8 cellular contexts compared by ENCODE assay signal in the genomic region with DNA sequence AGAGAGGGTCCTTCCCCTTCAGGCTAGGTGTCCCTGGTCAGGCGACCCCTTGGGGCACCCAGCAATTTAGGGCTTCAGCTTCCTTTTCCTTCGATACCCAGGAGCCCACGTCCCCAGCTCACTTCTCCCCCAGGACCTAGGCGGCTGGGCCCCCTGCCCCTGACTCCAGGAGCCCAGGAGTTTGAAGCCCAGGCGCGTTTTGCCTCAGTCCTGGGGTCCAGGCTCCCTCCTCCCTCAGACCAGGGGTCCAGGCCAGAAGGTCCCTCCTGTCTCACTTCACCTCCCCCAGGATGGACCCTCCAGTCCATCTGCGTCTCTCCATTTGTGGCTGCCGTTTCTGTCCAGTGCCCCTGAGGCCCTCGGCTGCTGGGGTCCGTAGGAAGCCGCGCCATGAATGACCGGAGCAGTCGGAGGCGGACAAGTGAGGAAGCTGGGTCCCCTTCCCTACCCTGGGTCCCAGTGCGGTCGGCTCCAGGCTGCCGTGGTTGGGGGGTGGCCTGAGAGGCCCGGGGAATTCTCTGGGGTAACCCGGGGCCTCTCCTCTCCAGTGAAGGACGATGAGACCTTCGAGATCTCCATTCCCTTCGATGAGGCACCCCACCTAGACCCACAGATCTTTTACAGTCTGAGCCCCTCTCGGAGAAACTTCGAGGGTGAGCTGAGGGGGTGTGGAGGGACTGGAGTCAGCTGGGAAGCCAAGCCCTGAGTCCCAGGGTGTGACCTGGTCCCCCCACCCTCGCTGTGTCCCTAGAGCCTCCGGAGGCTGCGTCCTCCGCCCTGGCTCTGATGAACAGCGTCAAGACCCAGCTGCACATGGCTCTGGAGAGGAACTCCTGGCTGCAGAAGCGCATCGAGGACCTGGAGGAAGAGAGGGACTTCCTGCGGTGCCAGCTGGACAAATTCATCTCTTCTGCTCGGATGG. TPM values are rescaled to one million over a fixed set of nuclear protein-coding genes. Genes with fewer than 3 reads are reported as not detected.
DNase-seq lines count a peak whose midpoint lies in the region; ATAC-seq, FAIRE-seq and TF ChIP-seq lines count a peak whose summit lies in the region.

No MANE protein-coding gene starts in this region.

- H3K4me3 ChIP-seq in K562 = peak overlapping the region; percentile 68
- H3K4me3 ChIP-seq in lower lobe of right lung = peak overlapping the region; percentile 90
- H3K4me3 ChIP-seq in tibial nerve = peak overlapping the region; percentile 63 to 92 (median 68)

- no peak for DNase-seq in activated T-cell treated with anti-CD3 and anti-CD28 coated beads, Interleukin-2, amount 50 U/mL, for 72 hours
- no peak for DNase-seq in activated T-cell treated with anti-CD3 and anti-CD28 coated beads, Interleukin-2, amount 50 U/mL, for 48 hours
- peak in 2 of 4 experiments; percentile 21 to 52 for DNase-seq in K562 (ENCODE audit: extremely low read depth in 1 of 4, low spot score in 3 of 4)
- DNase-seq in lower lobe of right lung = no peak
- no peak for DNase-seq in tibial nerve (ENCODE audit: low spot score in 2 of 2)
- DNase-seq in HCEC 1CT = no peak
- no peak for DNase-seq in NCI-H748 treated with DMSO at 0.1 percent for 48 hours (lab: John Stamatoyannopoulos, UW)
- no peak for DNase-seq in effector CD4-positive, alpha-beta T cell

- no peaks in the 10 kb centered on the region for H3K9me3 Mint-ChIP-seq in activated T-cell treated with anti-CD3 and anti-CD28 coated beads, Interleukin-2, amount 50 U/mL, for 72 hours

- H3K27ac ChIP-seq in K562 (ENCODE audit: extremely low read depth, low read depth, low read length) (peak overlapping the region; percentile 90), lower lobe of right lung (peak overlapping the region; percentile 84), tibial nerve (peak overlapping the region; percentile 80 to 93 (median 88))

- no peak for ATAC-seq in activated T-cell treated with anti-CD3 and anti-CD28 coated beads, Interleukin-2, amount 50 U/mL, for 72 hours (replicated peaks in 1 of 2)
- ATAC-seq in K562 = peak; percentile 3
- no peak for ATAC-seq in lower lobe of right lung

- H3K27ac Mint-ChIP-seq in activated T-cell treated with anti-CD3 and anti-CD28 coated beads, Interleukin-2, amount 50 U/mL, for 72 hours = peak overlapping the region; percentile 80

- peaks cover 66% of the 10 kb centered on the region for H3K4me1 Mint-ChIP-seq in activated T-cell treated with anti-CD3 and anti-CD28 coated beads, Interleukin-2, amount 50 U/mL, for 72 hours (ENCODE audit: low read depth)

- H3K27me3 Mint-ChIP-seq in activated T-cell treated with anti-CD3 and anti-CD28 coated beads, Interleukin-2, amount 50 U/mL, for 72 hours (ENCODE audit: low read depth) = no peaks in the 10 kb centered on the region

- peaks cover 49% of the 10 kb centered on the region for H3K79me2 ChIP-seq in K562 (ENCODE audit: control insufficient read depth, insufficient read depth, low read length)

- TF ChIP-seq EP300 in K562 (IDR thresholded peaks at IDR 0.05; ENCODE audit: low read length) (no peak), tibial nerve (IDR thresholded peaks at IDR 0.05) (no peak)

- BruUV-seq in K562 (replicated peaks; lab: Mats Ljungman, UMichigan) = no TSS peak

- H3K9me1 ChIP-seq in K562 (ENCODE audit: control insufficient read depth, insufficient read depth, low read length) = no peaks in the 10 kb centered on the region

- H3K36me3 ChIP-seq in K562 (ENCODE audit: control insufficient read depth, insufficient read depth, low read length) (peaks cover 48% of the 10 kb centered on the region; the same call in 2 of the 3 replicates), lower lobe of right lung (peaks cover 18% of the 10 kb centered on the region), tibial nerve (peaks cover 0 to 41% (median 0%) of the 10 kb centered on the region in 3 donors)

- no peaks in the 10 kb centered on the region for H4K20me1 ChIP-seq in K562 (replicated peaks; ENCODE audit: control insufficient read depth, insufficient read depth, low read length)

- 27% methylated on average over 23 of the region's 34 CpGs for WGBS in K562 (ENCODE audit: insufficient coverage, low coverage, missing lambda C conversion rate)
- 32 to 33% methylated on average over 32 to 34 of the region's 34 CpGs for WGBS in tibial nerve, 2 donors

- H3K4me2 ChIP-seq in K562 (ENCODE audit: insufficient read depth, low read length) = peak overlapping the region; percentile 90

- no peaks in the 10 kb centered on the region for H3K27me3 ChIP-seq in K562 (ENCODE audit: control insufficient read depth in 2 of 2, insufficient read depth in 2 of 2, low read length in 2 of 2)
- H3K27me3 ChIP-seq in lower lobe of right lung (ENCODE audit: low read depth) = no peaks in the 10 kb centered on the region
- H3K27me3 ChIP-seq in tibial nerve = no peaks in the 10 kb centered on the region

- in situ Hi-C loops in K562 (cut with MboI) = loop anchor here (25.0 kb wide), 2 partner anchors 512 to 663 kb away; a partner anchor contains a TSS

- intact Hi-C loops in K562 (cut with micrococcal nuclease) = no loop called here
- intact Hi-C loops in lower lobe of right lung (cut with DNase I) = no loop called here

- TF ChIP-seq RAD21 in K562 (CRISPR knock-in tag; conservative IDR thresholded peaks at IDR 0.05 in 1 of 2, IDR thresholded peaks at IDR 0.05 in 1 of 2) = no peak

- no peak for TF ChIP-seq CTCF in K562 (IDR thresholded peaks at IDR 0.05 in 2 of 3, conservative IDR thresholded peaks at IDR 0.05 in 1 of 3; ENCODE audit: insufficient read depth in 2 of 3, low read depth in 1 of 3, low read length in 3 of 3)
- no peak for TF ChIP-seq CTCF in lower lobe of right lung (IDR thresholded peaks at IDR 0.05)
- TF ChIP-seq CTCF in tibial nerve (IDR thresholded peaks at IDR 0.05) = no peak

- H3K36me3 Mint-ChIP-seq in activated T-cell treated with anti-CD3 and anti-CD28 coated beads, Interleukin-2, amount 50 U/mL, for 72 hours (ENCODE audit: insufficient read depth in 2 of 2) = peaks cover 0 to 11% of the 10 kb centered on the region in 2 donors

- POLR2A ChIA-PET in K562 (lab: Yijun Ruan, JAX) = interaction anchor here (0.6 to 1.8 kb wide), 6 partner anchors 11 to 611 kb away, joined by 3 to 7 read pairs (median 4); no protein-coding TSS in a partner anchor

- peak overlapping the region; percentile 95 for H2AFZ ChIP-seq in K562 (ENCODE audit: low read depth, low read length)

- TF ChIP-seq POLR2A in K562 (conservative IDR thresholded peaks at IDR 0.05) = no peak
- no peak for TF ChIP-seq POLR2A in tibial nerve (IDR thresholded peaks at IDR 0.05)

- peak overlapping the region; percentile 89 to 98 for H3K9ac ChIP-seq in K562 (ENCODE audit: insufficient read depth in 1 of 2, low read depth in 2 of 2, low read length in 2 of 2)

- H3K4me1 ChIP-seq in K562 (replicated peaks in 1 of 2; ENCODE audit: control insufficient read depth in 2 of 2, insufficient read depth in 2 of 2, low read length in 2 of 2) = peaks cover 22 to 80% of the 10 kb centered on the region in 2 experiments; a peak in 4 of 5 replicates
- peaks cover 41% of the 10 kb centered on the region for H3K4me1 ChIP-seq in lower lobe of right lung
- H3K4me1 ChIP-seq in tibial nerve = peaks cover 0 to 63% (median 26%) of the 10 kb centered on the region in 4 donors

- peak; percentile 62 for FAIRE-seq in K562 (lab: Jason Lieb, UNC)

- H3K4me3 Mint-ChIP-seq in activated T-cell treated with anti-CD3 and anti-CD28 coated beads, Interleukin-2, amount 50 U/mL, for 72 hours = peak overlapping the region; percentile 78 to 92

- CTCF ChIA-PET in K562 (lab: Yijun Ruan, JAX; ENCODE audit: low intra/inter-chr PET ratio) = no interaction called here

- H3K9me3 ChIP-seq in K562 (replicated peaks; ENCODE audit: control insufficient read depth, insufficient read depth, low read depth, low read length) (no peaks in the 10 kb centered on the region), lower lobe of right lung (no peaks in the 10 kb centered on the region), tibial nerve (no peaks in the 10 kb centered on the region)

RNA-seq across cellular contexts. Expression of a gene that starts 0.9 kb away (rescaled TPM):
- 10 to 100 TPM; 13.8 to 21.7 TPM for total RNA-seq in activated T-cell treated with anti-CD3 and anti-CD28 coated beads, Interleukin-2, amount 50 U/mL, for 72 hours
- 5.5 and 16.0 TPM in 2 replicates for total RNA-seq in K562 (2011; cell fraction: chromatin; rRNA removed; ENCODE audit: low replicate concordance)
- 17.5 and 18.3 TPM in 2 replicates for total RNA-seq in K562 (2011; cell fraction: nucleolus; rRNA removed)
- 8.7 and 12.1 TPM in 2 replicates for total RNA-seq in K562 (2011; cell fraction: nucleoplasm; rRNA removed)
- total RNA-seq in K562 (2014; rRNA removed) = 17.8 and 21.9 TPM in 2 replicates
- 4.2 and 7.0 TPM in 2 replicates for total RNA-seq in K562 (2014; rRNA removed; fragmentation: Illumina TruSeq; extraction: Trizol)
- total RNA-seq in K562 (2015; rRNA removed; fragmentation: Illumina TruSeq; extraction: Trizol) = 12.2 and 14.3 TPM in 2 replicates
- total RNA-seq in K562 (2021) = 27.5 and 28.2 TPM in 2 replicates
- 7.6 and 11.2 TPM in 2 replicates for polyA plus RNA-seq in K562 (2011; rRNA removed)
- 11.0 and 22.8 TPM in 2 replicates for polyA plus RNA-seq in K562 (2011; cell fraction: cytosol; rRNA removed)
- 16.4 and 27.9 TPM in 2 replicates for polyA plus RNA-seq in K562 (2011; cell fraction: nucleus; rRNA removed)
- 22.8 and 23.5 TPM in 2 replicates for polyA plus RNA-seq in K562 (2012)
- polyA plus RNA-seq in K562 (2014; fragmentation: Illumina TruSeq; extraction: Trizol) = 19.1 and 21.9 TPM in 2 replicates
- polyA plus RNA-seq in K562 (2014; fragmentation: Nextera tagmentation; extraction: Ambion mirVana) = under 1 TPM in 1 of 2 experiments, not detected in 1; 0.10 TPM
- polyA plus RNA-seq in K562 (2014; rRNA removed) = 24.1 and 25.9 TPM in 2 replicates
- 1.8 and 1.9 TPM in 2 replicates for polyA minus RNA-seq in K562 (2011; rRNA and poly(A)+ RNA removed)
- 7.2 and 12.6 TPM in 2 replicates for polyA minus RNA-seq in K562 (2011; cell fraction: cytosol; rRNA and poly(A)+ RNA removed)
- 5.3 and 6.4 TPM in 2 replicates for polyA minus RNA-seq in K562 (2011; cell fraction: nucleus; rRNA and poly(A)+ RNA removed)
- total RNA-seq in lower lobe of right lung = 11.6 TPM
- 10 to 100 TPM; 14.5 to 39.6 (median 16.1) TPM for total RNA-seq in tibial nerve

RNA-seq across cellular contexts. Expression of a gene that starts 5.5 kb away (rescaled TPM):
- total RNA-seq in activated T-cell treated with anti-CD3 and anti-CD28 coated beads, Interleukin-2, amount 50 U/mL, for 72 hours = 10 to 100 TPM; 43.1 to 50.7 TPM
- total RNA-seq in K562 (2011; cell fraction: chromatin; rRNA removed; ENCODE audit: low replicate concordance) = 8.2 and 21.8 TPM in 2 replicates
- 20.3 and 21.3 TPM in 2 replicates for total RNA-seq in K562 (2011; cell fraction: nucleolus; rRNA removed)
- 16.7 and 16.8 TPM in 2 replicates for total RNA-seq in K562 (2011; cell fraction: nucleoplasm; rRNA removed)
- 18.6 and 26.4 TPM in 2 replicates for total RNA-seq in K562 (2014; rRNA removed)
- total RNA-seq in K562 (2014; rRNA removed; fragmentation: Illumina TruSeq; extraction: Trizol) = 7.3 and 8.5 TPM in 2 replicates
- total RNA-seq in K562 (2015; rRNA removed; fragmentation: Illumina TruSeq; extraction: Trizol) = 8.6 and 11.0 TPM in 2 replicates
- total RNA-seq in K562 (2021) = 35.7 and 39.4 TPM in 2 replicates
- polyA plus RNA-seq in K562 (2011; rRNA removed) = 15.4 and 26.0 TPM in 2 replicates
- polyA plus RNA-seq in K562 (2011; cell fraction: cytosol; rRNA removed) = 30.9 and 47.7 TPM in 2 replicates
- polyA plus RNA-seq in K562 (2011; cell fraction: nucleus; rRNA removed) = 24.0 and 27.6 TPM in 2 replicates
- polyA plus RNA-seq in K562 (2012) = 19.0 and 47.4 TPM in 2 replicates
- 15.7 and 23.2 TPM in 2 replicates for polyA plus RNA-seq in K562 (2014; fragmentation: Illumina TruSeq; extraction: Trizol)
- polyA plus RNA-seq in K562 (2014; fragmentation: Nextera tagmentation; extraction: Ambion mirVana) = 1 to 10 TPM; 2.4 to 5.8 TPM
- polyA plus RNA-seq in K562 (2014; rRNA removed) = 23.2 and 24.0 TPM in 2 replicates
- polyA minus RNA-seq in K562 (2011; rRNA and poly(A)+ RNA removed) = 11.6 and 13.6 TPM in 2 replicates
- 15.3 and 31.1 TPM in 2 replicates for polyA minus RNA-seq in K562 (2011; cell fraction: cytosol; rRNA and poly(A)+ RNA removed)
- 4.4 and 6.6 TPM in 2 replicates for polyA minus RNA-seq in K562 (2011; cell fraction: nucleus; rRNA and poly(A)+ RNA removed)
- 22.7 TPM for total RNA-seq in lower lobe of right lung
- 10 to 100 TPM in 2 of 4 donors, 1 to 10 TPM in 2; 5.7 to 19.4 (median 8.8) TPM for total RNA-seq in tibial nerve

RNA-seq across cellular contexts. Expression of a gene that starts 5.9 kb away (rescaled TPM):
- 100 to 1,000 TPM; 128 to 137 TPM for total RNA-seq in activated T-cell treated with anti-CD3 and anti-CD28 coated beads, Interleukin-2, amount 50 U/mL, for 72 hours
- 193 and 483 TPM in 2 replicates for total RNA-seq in K562 (2011; cell fraction: chromatin; rRNA removed; ENCODE audit: low replicate concordance)
- 266 and 305 TPM in 2 replicates for total RNA-seq in K562 (2011; cell fraction: nucleolus; rRNA removed)
- 221 and 225 TPM in 2 replicates for total RNA-seq in K562 (2011; cell fraction: nucleoplasm; rRNA removed)
- total RNA-seq in K562 (2014; rRNA removed) (279 and 332 TPM in 2 replicates), K562 (2014; rRNA removed; fragmentation: Illumina TruSeq; extraction: Trizol) (36.8 and 58.9 TPM in 2 replicates), K562 (2015; rRNA removed; fragmentation: Illumina TruSeq; extraction: Trizol) (157 and 162 TPM in 2 replicates), K562 (2021) (304 and 321 TPM in 2 replicates), lower lobe of right lung (143 TPM), tibial nerve (100 to 1,000 TPM; 115 to 242 (median 141) TPM)
- polyA plus RNA-seq in K562 (2011; rRNA removed) (144 and 156 TPM in 2 replicates), K562 (2014; fragmentation: Illumina TruSeq; extraction: Trizol) (169 and 224 TPM in 2 replicates), K562 (2014; fragmentation: Nextera tagmentation; extraction: Ambion mirVana) (1 to 10 TPM; 3.0 to 4.4 TPM), K562 (2014; rRNA removed) (277 and 331 TPM in 2 replicates)
- polyA plus RNA-seq in K562 (2011; cell fraction: cytosol; rRNA removed) = 175 and 315 TPM in 2 replicates
- 395 and 527 TPM in 2 replicates for polyA plus RNA-seq in K562 (2011; cell fraction: nucleus; rRNA removed)
- 223 and 263 TPM in 2 replicates for polyA plus RNA-seq in K562 (2012)
- polyA minus RNA-seq in K562 (2011; rRNA and poly(A)+ RNA removed) = 42.9 and 75.8 TPM in 2 replicates
- 113 and 128 TPM in 2 replicates for polyA minus RNA-seq in K562 (2011; cell fraction: cytosol; rRNA and poly(A)+ RNA removed)
- 91.7 and 99.0 TPM in 2 replicates for polyA minus RNA-seq in K562 (2011; cell fraction: nucleus; rRNA and poly(A)+ RNA removed)

RNA-seq across cellular contexts. Expression of a gene that starts 8.1 kb away (rescaled TPM):
- 10 to 100 TPM; 46.1 to 47.8 TPM for total RNA-seq in activated T-cell treated with anti-CD3 and anti-CD28 coated beads, Interleukin-2, amount 50 U/mL, for 72 hours
- 26.2 and 41.7 TPM in 2 replicates for total RNA-seq in K562 (2011; cell fraction: chromatin; rRNA removed; ENCODE audit: low replicate concordance)
- total RNA-seq in K562 (2011; cell fraction: nucleolus; rRNA removed) = 16.2 and 20.0 TPM in 2 replicates
- 33.4 and 56.4 TPM in 2 replicates for total RNA-seq in K562 (2011; cell fraction: nucleoplasm; rRNA removed)
- 13.9 and 24.4 TPM in 2 replicates for total RNA-seq in K562 (2014; rRNA removed)
- 5.2 and 5.7 TPM in 2 replicates for total RNA-seq in K562 (2014; rRNA removed; fragmentation: Illumina TruSeq; extraction: Trizol)
- 6.0 and 6.8 TPM in 2 replicates for total RNA-seq in K562 (2015; rRNA removed; fragmentation: Illumina TruSeq; extraction: Trizol)
- 38.0 and 47.4 TPM in 2 replicates for total RNA-seq in K562 (2021)
- 5.0 and 7.7 TPM in 2 replicates for polyA plus RNA-seq in K562 (2011; rRNA removed)
- 10.9 and 21.1 TPM in 2 replicates for polyA plus RNA-seq in K562 (2011; cell fraction: cytosol; rRNA removed)
- polyA plus RNA-seq in K562 (2011; cell fraction: nucleus; rRNA removed) = 39.9 and 68.6 TPM in 2 replicates
- polyA plus RNA-seq in K562 (2012) = 41.5 and 62.4 TPM in 2 replicates
- polyA plus RNA-seq in K562 (2014; fragmentation: Illumina TruSeq; extraction: Trizol) = 12.7 and 15.5 TPM in 2 replicates
- polyA plus RNA-seq in K562 (2014; fragmentation: Nextera tagmentation; extraction: Ambion mirVana) = 1 to 10 TPM; 2.3 to 3.9 TPM
- 25.2 and 30.8 TPM in 2 replicates for polyA plus RNA-seq in K562 (2014; rRNA removed)
- 4.4 and 4.6 TPM in 2 replicates for polyA minus RNA-seq in K562 (2011; rRNA and poly(A)+ RNA removed)
- 12.2 and 16.3 TPM in 2 replicates for polyA minus RNA-seq in K562 (2011; cell fraction: cytosol; rRNA and poly(A)+ RNA removed)
- 7.3 and 8.8 TPM in 2 replicates for polyA minus RNA-seq in K562 (2011; cell fraction: nucleus; rRNA and poly(A)+ RNA removed)
- total RNA-seq in lower lobe of right lung = 35.2 TPM
- 10 to 100 TPM; 24.1 to 67.5 (median 35.0) TPM for total RNA-seq in tibial nerve

RNA-seq across cellular contexts. Expression of a gene that starts 24.6 kb away (rescaled TPM):
- total RNA-seq in activated T-cell treated with anti-CD3 and anti-CD28 coated beads, Interleukin-2, amount 50 U/mL, for 72 hours = 1 to 10 TPM; 4.3 to 6.9 TPM
- total RNA-seq in K562 (2011; cell fraction: chromatin; rRNA removed; ENCODE audit: low replicate concordance) = 6.3 and 14.3 TPM in 2 replicates
- total RNA-seq in K562 (2011; cell fraction: nucleolus; rRNA removed) = 10.0 and 12.5 TPM in 2 replicates
- total RNA-seq in K562 (2011; cell fraction: nucleoplasm; rRNA removed) = 7.7 and 9.6 TPM in 2 replicates
- total RNA-seq in K562 (2014; rRNA removed) (2.0 and 3.8 TPM in 2 replicates), K562 (2014; rRNA removed; fragmentation: Illumina TruSeq; extraction: Trizol) (1.6 TPM in 2 replicates), K562 (2015; rRNA removed; fragmentation: Illumina TruSeq; extraction: Trizol) (2.7 and 3.2 TPM in 2 replicates), K562 (2021) (4.6 and 6.1 TPM in 2 replicates), lower lobe of right lung (7.1 TPM), tibial nerve (1 to 10 TPM; 1.5 to 6.9 (median 1.9) TPM)
- polyA plus RNA-seq in K562 (2011; rRNA removed) (2.1 and 3.5 TPM in 2 replicates), K562 (2014; fragmentation: Illumina TruSeq; extraction: Trizol) (4.1 and 5.1 TPM in 2 replicates), K562 (2014; fragmentation: Nextera tagmentation; extraction: Ambion mirVana) (under 1 TPM; 0.14 to 0.17 TPM), K562 (2014; rRNA removed) (4.1 and 4.4 TPM in 2 replicates)
- polyA plus RNA-seq in K562 (2011; cell fraction: cytosol; rRNA removed) = 2.0 and 4.3 TPM in 2 replicates
- 11.3 and 16.1 TPM in 2 replicates for polyA plus RNA-seq in K562 (2011; cell fraction: nucleus; rRNA removed)
- 7.3 and 7.9 TPM in 2 replicates for polyA plus RNA-seq in K562 (2012)
- 1.4 TPM in 2 replicates for polyA minus RNA-seq in K562 (2011; rRNA and poly(A)+ RNA removed)
- polyA minus RNA-seq in K562 (2011; cell fraction: cytosol; rRNA and poly(A)+ RNA removed) = 1.3 and 2.6 TPM in 2 replicates
- polyA minus RNA-seq in K562 (2011; cell fraction: nucleus; rRNA and poly(A)+ RNA removed) = 2.7 TPM in 2 replicates
